ENCODE assay signal across 14 cellular contexts in genomic region chr14:34113051-34113511, GRCh38.
DNase-seq lines count a peak whose midpoint lies in the region; ATAC-seq, FAIRE-seq and TF ChIP-seq lines count a peak whose summit lies in the region.
"Had no signal": no experiment of that assay in that cellular context is flagged by ENCODE, and none has a peak within 500 bp of the region (broad histone marks: within the 10 kb centered on the region; RNA-seq: fewer than 3 reads in every experiment).

No MANE protein-coding gene starts in this region.

- DNase-seq in A673 (ENCODE audit: low spot score) (peak; percentile 33), HFFc6 (peak; percentile 37), foreskin keratinocyte (peak; percentile 74 to 91), endothelial cell (ENCODE audit: low spot score) (no peak), H54 (ENCODE audit: insufficient read length, low spot score) (no peak), T-helper 9 cell (no peak)
- DNase-seq: activated CD8-positive, alpha-beta memory T cell treated with anti-CD3 and anti-CD28 coated beads, Interleukin-2, amount 10 ng/mL, durations not matched to agents 7 days and 5 days; activated naive CD8-positive, alpha-beta T cell treated with anti-CD3 and anti-CD28 coated beads, Interleukin-2, amount 10 ng/mL, durations not matched to agents 7 days and 5 days; dorsolateral prefrontal cortex; heart left ventricle; upper lobe of right lung had no signal

- H3K9me3 Mint-ChIP-seq in HFFc6: peaks cover 9% of the 10 kb centered on the region
- H3K9me3 Mint-ChIP-seq in endothelial cell (ENCODE audit: unreplicated experiment): no peaks in the 10 kb centered on the region

- H3K27ac Mint-ChIP-seq in HFFc6 (no peak overlapping the region), endothelial cell (ENCODE audit: unreplicated experiment) (no peak overlapping the region)
- H3K27ac Mint-ChIP-seq: activated CD8-positive, alpha-beta memory T cell treated with anti-CD3 and anti-CD28 coated beads, Interleukin-2, amount 10 ng/mL, durations not matched to agents 7 days and 5 days; activated naive CD8-positive, alpha-beta T cell treated with anti-CD3 and anti-CD28 coated beads, Interleukin-2, amount 10 ng/mL, durations not matched to agents 7 days and 5 days; B cell had no signal

- H3K4me3 Mint-ChIP-seq in HFFc6 (peak overlapping the region; percentile 16; the same call in 1 of the 2 replicates), endothelial cell (ENCODE audit: unreplicated experiment) (no peak overlapping the region)
- H3K4me3 Mint-ChIP-seq: activated CD8-positive, alpha-beta memory T cell treated with anti-CD3 and anti-CD28 coated beads, Interleukin-2, amount 10 ng/mL, durations not matched to agents 7 days and 5 days; activated naive CD8-positive, alpha-beta T cell treated with anti-CD3 and anti-CD28 coated beads, Interleukin-2, amount 10 ng/mL, durations not matched to agents 7 days and 5 days; B cell had no signal

- no peak for TF ChIP-seq POLR2A in H54 (IDR thresholded peaks at IDR 0.05; ENCODE audit: low read depth, low read length)

- FAIRE-seq in H54 (lab: Jason Lieb, UNC): no peak

- no peaks in the 10 kb centered on the region for H3K9me3 ChIP-seq in A673 (ENCODE audit: low read depth, low read length, poor library complexity, severe bottlenecking)
- H3K9me3 ChIP-seq: upper lobe of right lung had no signal

- TF ChIP-seq CTCF in A673 (conservative IDR thresholded peaks at IDR 0.05; ENCODE audit: low read depth, low read length) (no peak), HFFc6 (IDR thresholded peaks at IDR 0.05) (no peak), VCaP (conservative IDR thresholded peaks at IDR 0.05) (no peak), foreskin keratinocyte (conservative IDR thresholded peaks at IDR 0.05) (no peak), endothelial cell (IDR thresholded peaks at IDR 0.05; ENCODE audit: unreplicated experiment) (no peak)

- intact Hi-C loops in A673 (cut with micrococcal nuclease; ENCODE audit: unreplicated experiment): no loop called here

- no peaks in the 10 kb centered on the region for H3K27me3 ChIP-seq in A673 (replicated peaks; ENCODE audit: insufficient read depth, low read depth, low read length, poor library complexity)
- H3K27me3 ChIP-seq in foreskin keratinocyte: no peaks in the 10 kb centered on the region
- H3K27me3 ChIP-seq: heart left ventricle had no signal

- BruUV-seq in A673 (replicated peaks; lab: Mats Ljungman, UMichigan): no TSS peak

- H3K4me1 Mint-ChIP-seq in HFFc6 (ENCODE audit: low read depth) (peaks cover 7% of the 10 kb centered on the region; the same call in 1 of the 2 replicates), endothelial cell (ENCODE audit: unreplicated experiment) (no peaks in the 10 kb centered on the region)
- H3K4me1 Mint-ChIP-seq: activated CD8-positive, alpha-beta memory T cell treated with anti-CD3 and anti-CD28 coated beads, Interleukin-2, amount 10 ng/mL, durations not matched to agents 7 days and 5 days; B cell had no signal

- H3K4me1 ChIP-seq in A673 (ENCODE audit: insufficient read depth, low read length, poor library complexity, severe bottlenecking) (no peaks in the 10 kb centered on the region), foreskin keratinocyte (peaks cover 16% of the 10 kb centered on the region)
- H3K4me1 ChIP-seq: heart left ventricle, upper lobe of right lung had no signal

- H3K36me3 Mint-ChIP-seq in HFFc6 (ENCODE audit: low read depth) (no peaks in the 10 kb centered on the region), endothelial cell (ENCODE audit: low read depth, unreplicated experiment) (no peaks in the 10 kb centered on the region)
- H3K36me3 Mint-ChIP-seq: activated CD8-positive, alpha-beta memory T cell treated with anti-CD3 and anti-CD28 coated beads, Interleukin-2, amount 10 ng/mL, durations not matched to agents 7 days and 5 days; activated naive CD8-positive, alpha-beta T cell treated with anti-CD3 and anti-CD28 coated beads, Interleukin-2, amount 10 ng/mL, durations not matched to agents 7 days and 5 days had no signal

- H3K36me3 ChIP-seq in A673 (ENCODE audit: insufficient read depth, low read length, poor library complexity, severe bottlenecking): no peaks in the 10 kb centered on the region
- H3K36me3 ChIP-seq: heart left ventricle, upper lobe of right lung had no signal

- peak; percentile 86 for ATAC-seq in foreskin keratinocyte
- no peak for ATAC-seq in GM21529 (IDR thresholded peaks at IDR 0.05; ENCODE audit: unreplicated experiment)
- ATAC-seq: activated CD8-positive, alpha-beta memory T cell treated with anti-CD3 and anti-CD28 coated beads, Interleukin-2, amount 10 ng/mL, durations not matched to agents 7 days and 5 days; heart left ventricle; upper lobe of right lung had no signal

- H3K27ac ChIP-seq in A673 (ENCODE audit: low read depth, low read length, poor library complexity, severe bottlenecking) (no peak overlapping the region), VCaP (peak overlapping the region; percentile 72), foreskin keratinocyte (no peak overlapping the region)
- H3K27ac ChIP-seq: dorsolateral prefrontal cortex, heart left ventricle, upper lobe of right lung had no signal

- no peak overlapping the region for H3K4me3 ChIP-seq in A673 (ENCODE audit: low read depth, low read length, poor library complexity, severe bottlenecking)
- H3K4me3 ChIP-seq: dorsolateral prefrontal cortex, heart left ventricle, upper lobe of right lung had no signal

- POLR2A ChIA-PET in A673 (lab: Charles Lee; ENCODE audit: low non-redundant PET): no interaction called here

- H3K27me3 Mint-ChIP-seq in HFFc6 (ENCODE audit: insufficient read depth): no peaks in the 10 kb centered on the region
- no peaks in the 10 kb centered on the region for H3K27me3 Mint-ChIP-seq in endothelial cell (ENCODE audit: unreplicated experiment)

- CTCF ChIA-PET in A673 (lab: Charles Lee): no interaction called here

Comparison
In these comparisons a context has a peak if more than half of its experiments do, and no peak if none do; other contexts are left out.
1. DNase-seq: peak in A673 (single experiment), HFFc6 (single experiment) and foreskin keratinocyte (2 of 2); none in endothelial cell (single experiment), H54 (single experiment) and T-helper 9 cell (single experiment).